In genomic region chr2:12935726-12936125, GRCh38 we compare ENCODE assay signal across 22 cellular contexts.
A peak's percentile ranks its signal among the peaks of the same experiment; 100 is the strongest.
DNase-seq lines count a peak whose midpoint lies in the region; ATAC-seq and TF ChIP-seq lines count a peak whose summit lies in the region.
"Had no signal": no experiment of that assay in that cellular context is flagged by ENCODE, and none has a peak within 500 bp of the region (broad histone marks: within the 10 kb centered on the region; RNA-seq: fewer than 3 reads in every experiment).

No MANE protein-coding gene starts in this region.

- no peak overlapping the region for H3K4me2 ChIP-seq in neuronal stem cell (ENCODE audit: insufficient read depth, low read length, poor library complexity, severe bottlenecking)

- no peaks in the 10 kb centered on the region for H3K36me3 ChIP-seq in neuronal stem cell (replicated peaks in 1 of 2; ENCODE audit: control insufficient read depth in 2 of 2, insufficient read depth in 2 of 2, low read length in 2 of 2)
- H3K36me3 ChIP-seq in thoracic aorta = no peaks in the 10 kb centered on the region
- no peaks in the 10 kb centered on the region for H3K36me3 ChIP-seq in BE2C
- H3K36me3 ChIP-seq: SJCRH30 had no signal

- no peaks in the 10 kb centered on the region for H3K79me1 ChIP-seq in neuronal stem cell (ENCODE audit: low read depth, low read length)

- no peak overlapping the region for H2BK5ac ChIP-seq in neuronal stem cell (ENCODE audit: low read length)

- no peak overlapping the region for H3K9ac ChIP-seq in neuronal stem cell (ENCODE audit: low read depth, low read length, poor library complexity)

- no peak overlapping the region for H3K4ac ChIP-seq in neuronal stem cell (ENCODE audit: low read length)

- peak overlapping the region; percentile 37 for H2AFZ ChIP-seq in neuronal stem cell (ENCODE audit: low read length)

- no peak overlapping the region for H2BK15ac ChIP-seq in neuronal stem cell (ENCODE audit: low read length)

- no peak for ATAC-seq in thoracic aorta (ENCODE audit: insufficient number of reproducible peaks, low FRiP score, low read depth)
- ATAC-seq: PC-3, SK-N-SH treated with all-trans-retinoic acid at 6 μM for 48 hours had no signal

- no peak overlapping the region for H2BK120ac ChIP-seq in neuronal stem cell (ENCODE audit: low read depth, low read length)

- DNase-seq in astrocyte of the hippocampus (ENCODE audit: low read depth, low spot score) = peak; percentile 77
- peak; percentile 30 for DNase-seq in choroid plexus epithelial cell (ENCODE audit: low read depth)
- no peak for DNase-seq in neuronal stem cell (ENCODE audit: low spot score)
- DNase-seq in thoracic aorta (ENCODE audit: low spot score) = no peak
- no peak for DNase-seq in iPS-NIHi7 (ENCODE audit: extremely low spot score)
- no peak for DNase-seq in BE2C
- DNase-seq in NCI-H345 treated with DMSO at 0.1 percent for 48 hours (lab: John Stamatoyannopoulos, UW; ENCODE audit: unreplicated experiment) = no peak
- DNase-seq: CD8-positive, alpha-beta memory T cell; DND-41; H7; KBM-7; MV-4-11; NCI-H1105 treated with DMSO at 0.1 percent for 48 hours; NCI-H146; NCI-H2029; NCI-H446 treated with DMSO at 0.1 percent for 48 hours; NCI-H526; NCI-H82; NK-92 treated with Interleukin-12 subunit alpha and Interleukin-12 subunit beta, amount 100 ng/mL, for 24 hours; PC-3; SJCRH30 had no signal

- no peaks in the 10 kb centered on the region for H3K27me3 ChIP-seq in neuronal stem cell (ENCODE audit: control insufficient read depth in 3 of 3, insufficient read depth in 3 of 3, low read depth in 1 of 3, low read length in 3 of 3)
- H3K27me3 ChIP-seq in thoracic aorta (replicated peaks; ENCODE audit: insufficient read depth) = no peaks in the 10 kb centered on the region
- H3K27me3 ChIP-seq in BE2C = no peaks in the 10 kb centered on the region
- H3K27me3 ChIP-seq: SJCRH30 had no signal

- H3K27ac ChIP-seq in neuronal stem cell (replicated peaks; ENCODE audit: low read length) = no peak overlapping the region
- H3K27ac ChIP-seq in thoracic aorta = peak overlapping the region; percentile 12 to 42
- H3K27ac ChIP-seq: SJCRH30 had no signal

- H3K9me3 ChIP-seq in neuronal stem cell (replicated peaks in 1 of 2; ENCODE audit: control insufficient read depth in 2 of 2, insufficient read depth in 1 of 2, low read depth in 1 of 2, low read length in 2 of 2) = no peaks in the 10 kb centered on the region
- no peaks in the 10 kb centered on the region for H3K9me3 ChIP-seq in thoracic aorta
- H3K9me3 ChIP-seq in BE2C = no peaks in the 10 kb centered on the region
- H3K9me3 ChIP-seq: SJCRH30 had no signal

- H3K18ac ChIP-seq in neuronal stem cell (ENCODE audit: low read length) = no peak overlapping the region

- H3K23ac ChIP-seq in neuronal stem cell (ENCODE audit: low read depth, low read length, poor library complexity) = no peak overlapping the region

- H3K4me1 ChIP-seq in neuronal stem cell (ENCODE audit: control insufficient read depth in 2 of 2, insufficient read depth in 1 of 2, low read depth in 1 of 2, low read length in 2 of 2) (peaks cover 5 to 24% of the 10 kb centered on the region in 2 donors), thoracic aorta (ENCODE audit: control insufficient read depth in 1 of 2, low read depth in 2 of 2) (peaks cover 5 to 10% of the 10 kb centered on the region in 2 donors), BE2C (peaks cover 19% of the 10 kb centered on the region)

- H3K14ac ChIP-seq in neuronal stem cell (ENCODE audit: low read length) = no peak overlapping the region

- no peak overlapping the region for H4K8ac ChIP-seq in neuronal stem cell (ENCODE audit: low read depth, low read length)

- H3K4me3 ChIP-seq in choroid plexus epithelial cell (ENCODE audit: low read depth, low read length) (no peak overlapping the region), neuronal stem cell (ENCODE audit: low read length in 2 of 2) (no peak overlapping the region), thoracic aorta (peak overlapping the region; percentile 40), BE2C (ENCODE audit: low read depth, low read length) (no peak overlapping the region)
- H3K4me3 ChIP-seq: SJCRH30 had no signal

- WGBS in neuronal stem cell (ENCODE audit: extremely low coverage in 2 of 2, insufficient read length in 2 of 2, insufficient replicate concordance in 1 of 2), 2 donors = no CpG with 5 or more reads among the region's 6 CpGs

- no peak overlapping the region for H2BK12ac ChIP-seq in neuronal stem cell (ENCODE audit: low read length)

- no peak overlapping the region for H4K91ac ChIP-seq in neuronal stem cell (ENCODE audit: low read depth, low read length, poor library complexity)

- no peak overlapping the region for H2AK5ac ChIP-seq in neuronal stem cell (ENCODE audit: low read depth, low read length)

- TF ChIP-seq CTCF in choroid plexus epithelial cell (conservative IDR thresholded peaks at IDR 0.05; ENCODE audit: low read depth, low read length) = no peak
- no peak for TF ChIP-seq CTCF in thoracic aorta (IDR thresholded peaks at IDR 0.05)
- no peak for TF ChIP-seq CTCF in BE2C (IDR thresholded peaks at IDR 0.05; ENCODE audit: low read depth, low read length)

Comparison
In these comparisons a context has a peak if more than half of its experiments do, and no peak if none do; other contexts are left out.
1. DNase-seq: peak in astrocyte of the hippocampus (single experiment) and choroid plexus epithelial cell (single experiment); none in neuronal stem cell (single experiment), thoracic aorta (single experiment), iPS-NIHi7 (single experiment), BE2C (single experiment) and NCI-H345 treated with DMSO at 0.1 percent for 48 hours (single experiment).